ENCODE assay signal across 1 cellular context in the genomic region with DNA sequence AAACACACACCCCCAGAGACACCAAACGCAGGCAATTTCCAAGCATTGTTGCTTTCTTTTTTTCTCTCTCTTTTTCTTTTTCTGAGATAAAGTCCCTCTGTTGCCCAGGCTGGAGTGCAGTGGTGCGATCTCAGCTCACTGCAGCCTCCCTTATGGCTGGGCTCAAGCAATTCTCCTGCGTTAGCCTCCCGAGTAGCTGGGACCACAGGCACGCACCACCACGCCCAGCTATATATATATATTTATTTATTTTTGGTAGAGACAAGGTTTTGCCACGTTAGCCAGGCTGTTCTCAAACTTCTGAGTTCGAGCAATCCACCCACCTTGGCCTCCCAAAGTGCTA.
TF ChIP-seq lines count a peak whose summit lies in the region.

No MANE protein-coding gene starts in this region.

TF ChIP-seq in HEK293, 187 proteins besides CTCF, POLR2A, EP300 and RAD21 (continued from another document):
- no peak for TF ChIP-seq ZNF660 (tag by site-specific recombination; IDR thresholded peaks at IDR 0.05)
- TF ChIP-seq, protein P1, sequence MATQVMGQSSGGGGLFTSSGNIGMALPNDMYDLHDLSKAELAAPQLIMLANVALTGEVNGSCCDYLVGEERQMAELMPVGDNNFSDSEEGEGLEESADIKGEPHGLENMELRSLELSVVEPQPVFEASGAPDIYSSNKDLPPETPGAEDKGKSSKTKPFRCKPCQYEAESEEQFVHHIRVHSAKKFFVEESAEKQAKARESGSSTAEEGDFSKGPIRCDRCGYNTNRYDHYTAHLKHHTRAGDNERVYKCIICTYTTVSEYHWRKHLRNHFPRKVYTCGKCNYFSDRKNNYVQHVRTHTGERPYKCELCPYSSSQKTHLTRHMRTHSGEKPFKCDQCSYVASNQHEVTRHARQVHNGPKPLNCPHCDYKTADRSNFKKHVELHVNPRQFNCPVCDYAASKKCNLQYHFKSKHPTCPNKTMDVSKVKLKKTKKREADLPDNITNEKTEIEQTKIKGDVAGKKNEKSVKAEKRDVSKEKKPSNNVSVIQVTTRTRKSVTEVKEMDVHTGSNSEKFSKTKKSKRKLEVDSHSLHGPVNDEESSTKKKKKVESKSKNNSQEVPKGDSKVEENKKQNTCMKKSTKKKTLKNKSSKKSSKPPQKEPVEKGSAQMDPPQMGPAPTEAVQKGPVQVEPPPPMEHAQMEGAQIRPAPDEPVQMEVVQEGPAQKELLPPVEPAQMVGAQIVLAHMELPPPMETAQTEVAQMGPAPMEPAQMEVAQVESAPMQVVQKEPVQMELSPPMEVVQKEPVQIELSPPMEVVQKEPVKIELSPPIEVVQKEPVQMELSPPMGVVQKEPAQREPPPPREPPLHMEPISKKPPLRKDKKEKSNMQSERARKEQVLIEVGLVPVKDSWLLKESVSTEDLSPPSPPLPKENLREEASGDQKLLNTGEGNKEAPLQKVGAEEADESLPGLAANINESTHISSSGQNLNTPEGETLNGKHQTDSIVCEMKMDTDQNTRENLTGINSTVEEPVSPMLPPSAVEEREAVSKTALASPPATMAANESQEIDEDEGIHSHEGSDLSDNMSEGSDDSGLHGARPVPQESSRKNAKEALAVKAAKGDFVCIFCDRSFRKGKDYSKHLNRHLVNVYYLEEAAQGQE (tag by site-specific recombination; IDR thresholded peaks at IDR 0.05): no peak
- TF ChIP-seq, protein P2, sequence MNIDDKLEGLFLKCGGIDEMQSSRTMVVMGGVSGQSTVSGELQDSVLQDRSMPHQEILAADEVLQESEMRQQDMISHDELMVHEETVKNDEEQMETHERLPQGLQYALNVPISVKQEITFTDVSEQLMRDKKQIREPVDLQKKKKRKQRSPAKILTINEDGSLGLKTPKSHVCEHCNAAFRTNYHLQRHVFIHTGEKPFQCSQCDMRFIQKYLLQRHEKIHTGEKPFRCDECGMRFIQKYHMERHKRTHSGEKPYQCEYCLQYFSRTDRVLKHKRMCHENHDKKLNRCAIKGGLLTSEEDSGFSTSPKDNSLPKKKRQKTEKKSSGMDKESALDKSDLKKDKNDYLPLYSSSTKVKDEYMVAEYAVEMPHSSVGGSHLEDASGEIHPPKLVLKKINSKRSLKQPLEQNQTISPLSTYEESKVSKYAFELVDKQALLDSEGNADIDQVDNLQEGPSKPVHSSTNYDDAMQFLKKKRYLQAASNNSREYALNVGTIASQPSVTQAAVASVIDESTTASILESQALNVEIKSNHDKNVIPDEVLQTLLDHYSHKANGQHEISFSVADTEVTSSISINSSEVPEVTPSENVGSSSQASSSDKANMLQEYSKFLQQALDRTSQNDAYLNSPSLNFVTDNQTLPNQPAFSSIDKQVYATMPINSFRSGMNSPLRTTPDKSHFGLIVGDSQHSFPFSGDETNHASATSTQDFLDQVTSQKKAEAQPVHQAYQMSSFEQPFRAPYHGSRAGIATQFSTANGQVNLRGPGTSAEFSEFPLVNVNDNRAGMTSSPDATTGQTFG (tag by site-specific recombination; IDR thresholded peaks at IDR 0.05; ENCODE audit: borderline replicate concordance): no peak
